7 cellular contexts compared by ENCODE assay signal in genomic region chr9:34456746-34457145, GRCh38. TPM values are rescaled to one million over a fixed set of nuclear protein-coding genes. Genes with fewer than 3 reads are reported as not detected.
DNase-seq lines count a peak whose midpoint lies in the region; ATAC-seq and TF ChIP-seq lines count a peak whose summit lies in the region.

No MANE protein-coding gene starts in this region.

- no peaks in the 10 kb centered on the region for H3K9me3 Mint-ChIP-seq in activated naive CD8-positive, alpha-beta T cell (ENCODE audit: low read depth)
- no peaks in the 10 kb centered on the region for H3K9me3 Mint-ChIP-seq in stimulated activated effector memory CD8-positive, alpha-beta T cell treated with anti-CD3 and anti-CD28 coated beads, Interleukin-12 subunit alpha, Interleukin-12 subunit beta, amount 100 ng/mL, for 72 hours

- in situ Hi-C loops in IMR-90 (cut with MboI; ENCODE audit: low sequenced_read_pairs): no loop called here

- H3K4me3 ChIP-seq in IMR-90 (ENCODE audit: insufficient read depth, low read depth, low read length) (peak overlapping the region; percentile 70), iPS-18a (ENCODE audit: low read length) (peak overlapping the region; percentile 84)

- H3K27me3 ChIP-seq in IMR-90 (ENCODE audit: control insufficient read depth, insufficient read depth, low read length): peaks cover 3% of the 10 kb centered on the region
- peaks cover 29% of the 10 kb centered on the region for H3K27me3 ChIP-seq in iPS-18a (ENCODE audit: control insufficient read depth, insufficient read depth, low read length)

- no peak overlapping the region for H2BK120ac ChIP-seq in IMR-90 (ENCODE audit: low read depth, low read length)

- H3K27ac ChIP-seq in IMR-90 (ENCODE audit: insufficient read depth, low read length) (peak overlapping the region; percentile 84), iPS-18a (ENCODE audit: low read length) (no peak overlapping the region)

- no peaks in the 10 kb centered on the region for H3K9me3 ChIP-seq in IMR-90 (ENCODE audit: control insufficient read depth, insufficient read depth, low read length)
- H3K9me3 ChIP-seq in iPS-18a (ENCODE audit: control insufficient read depth, low read depth, low read length): no peaks in the 10 kb centered on the region

- H3K36me3 ChIP-seq in IMR-90 (ENCODE audit: control insufficient read depth, insufficient read depth, low read length): no peaks in the 10 kb centered on the region
- H3K36me3 ChIP-seq in iPS-18a (ENCODE audit: control insufficient read depth, low read depth, low read length): no peaks in the 10 kb centered on the region

- DNase-seq in IMR-90: no peak
- DNase-seq in stimulated activated effector memory CD8-positive, alpha-beta T cell treated with anti-CD3 and anti-CD28 coated beads, Interleukin-12 subunit alpha, Interleukin-12 subunit beta, amount 100 ng/mL, for 72 hours (ENCODE audit: low spot score in 2 of 2): no peak
- no peak for DNase-seq in NCI-H2196 (lab: John Stamatoyannopoulos, UW; ENCODE audit: unreplicated experiment)

- H3K18ac ChIP-seq in IMR-90 (ENCODE audit: low read depth, low read length): peak overlapping the region; percentile 47; the same call in 1 of the 2 replicates

- H2BK20ac ChIP-seq in IMR-90 (ENCODE audit: low read depth, low read length): no peak overlapping the region

- CTCF ChIA-PET in IMR-90 (lab: Yijun Ruan, JAX): interaction anchor here (0.7 kb wide), 1 partner anchor 12 kb away, joined by 3 read pairs; no protein-coding TSS in a partner anchor

- H3K27ac Mint-ChIP-seq in activated naive CD8-positive, alpha-beta T cell: no peak overlapping the region
- no peak overlapping the region for H3K27ac Mint-ChIP-seq in stimulated activated effector memory CD8-positive, alpha-beta T cell treated with anti-CD3 and anti-CD28 coated beads, Interleukin-12 subunit alpha, Interleukin-12 subunit beta, amount 100 ng/mL, for 72 hours

- H3K9ac ChIP-seq in IMR-90 (ENCODE audit: low read depth, low read length): peak overlapping the region; percentile 94
- peak overlapping the region; percentile 65 for H3K9ac ChIP-seq in iPS-18a (ENCODE audit: low read length)

- H2AK5ac ChIP-seq in IMR-90 (ENCODE audit: low read depth, low read length): peak overlapping the region; percentile 88

- peaks cover 51% of the 10 kb centered on the region for H4K20me1 ChIP-seq in IMR-90 (ENCODE audit: insufficient read depth, low read length)

- intact Hi-C loops in IMR-90 (cut with micrococcal nuclease): no loop called here

- peak overlapping the region; percentile 95 for H3K4me2 ChIP-seq in IMR-90 (ENCODE audit: low read depth, low read length)

- H3K4me1 ChIP-seq in IMR-90 (ENCODE audit: control insufficient read depth, insufficient read depth, low read length) (peaks cover 5% of the 10 kb centered on the region), iPS-18a (ENCODE audit: control insufficient read depth, low read depth, low read length) (peaks cover 4% of the 10 kb centered on the region)

- no peak for TF ChIP-seq RAD21 in IMR-90 (IDR thresholded peaks at IDR 0.05; ENCODE audit: low read length)

- H4K5ac ChIP-seq in IMR-90 (ENCODE audit: low read depth, low read length): peak overlapping the region; percentile 68

- dilution Hi-C loops in IMR-90 (cut with HindIII; ENCODE audit: low sequenced_read_pairs, unreplicated experiment): no loop called here

- H4K8ac ChIP-seq in IMR-90 (ENCODE audit: low read depth in 2 of 2, low read length in 2 of 2): peak overlapping the region; percentile 68 to 78

- BruUV-seq in IMR-90 (replicated peaks; lab: Mats Ljungman, UMichigan): no TSS peak

- peaks cover 23 to 64% of the 10 kb centered on the region in 2 experiments for H3K79me1 ChIP-seq in IMR-90 (ENCODE audit: low read depth in 1 of 2, low read length in 2 of 2)

- POLR2A ChIA-PET in IMR-90 (lab: Charles Lee; ENCODE audit: unreplicated experiment): interaction anchor here (1.1 kb wide), 1 partner anchor 12 kb away, joined by 4 read pairs; no protein-coding TSS in a partner anchor

- H3K4ac ChIP-seq in IMR-90 (ENCODE audit: low read depth, low read length): peak overlapping the region; percentile 71

- no peak overlapping the region; the same call in 2 of the 3 replicates for H2BK15ac ChIP-seq in IMR-90 (ENCODE audit: low read depth, low read length)

- H3K4me1 Mint-ChIP-seq in activated naive CD8-positive, alpha-beta T cell (ENCODE audit: low read depth): peaks cover 44% of the 10 kb centered on the region
- H3K4me1 Mint-ChIP-seq in stimulated activated effector memory CD8-positive, alpha-beta T cell treated with anti-CD3 and anti-CD28 coated beads, Interleukin-12 subunit alpha, Interleukin-12 subunit beta, amount 100 ng/mL, for 72 hours: peaks cover 63% of the 10 kb centered on the region

- peak overlapping the region; percentile 45 for H3K14ac ChIP-seq in IMR-90 (replicated peaks; ENCODE audit: low read depth, low read length)

- no peak for TF ChIP-seq CTCF in IMR-90 (conservative IDR thresholded peaks at IDR 0.05; ENCODE audit: low read depth, low read length)

- no peaks in the 10 kb centered on the region for H3K27me3 Mint-ChIP-seq in activated naive CD8-positive, alpha-beta T cell

- peak overlapping the region; percentile 79 for H2BK5ac ChIP-seq in IMR-90 (ENCODE audit: low read depth, low read length, poor library complexity, severe bottlenecking)

- TF ChIP-seq POLR2A in IMR-90 (IDR thresholded peaks at IDR 0.05; ENCODE audit: low read depth, low read length): no peak

- ATAC-seq in IMR-90 (ENCODE audit: low read depth) (no peak), GM18498 (IDR thresholded peaks at IDR 0.05; ENCODE audit: unreplicated experiment) (no peak), GM18861 (IDR thresholded peaks at IDR 0.05; ENCODE audit: unreplicated experiment) (no peak)
- no peak for ATAC-seq in stimulated activated effector memory CD8-positive, alpha-beta T cell treated with anti-CD3 and anti-CD28 coated beads, Interleukin-12 subunit alpha, Interleukin-12 subunit beta, amount 100 ng/mL, for 72 hours

- H3K4me3 Mint-ChIP-seq in activated naive CD8-positive, alpha-beta T cell: peak overlapping the region; percentile 93
- peak overlapping the region; percentile 82 for H3K4me3 Mint-ChIP-seq in stimulated activated effector memory CD8-positive, alpha-beta T cell treated with anti-CD3 and anti-CD28 coated beads, Interleukin-12 subunit alpha, Interleukin-12 subunit beta, amount 100 ng/mL, for 72 hours

- peak overlapping the region; percentile 25; the same call in 1 of the 2 replicates for H4K91ac ChIP-seq in IMR-90 (ENCODE audit: insufficient read depth, low read depth, low read length)

- peaks cover 22% of the 10 kb centered on the region for H3K9me1 ChIP-seq in IMR-90 (ENCODE audit: insufficient read depth, low read length)

- H2AK9ac ChIP-seq in IMR-90 (replicated peaks; ENCODE audit: low read depth, low read length, poor library complexity): peak overlapping the region; percentile 78

- H2AFZ ChIP-seq in IMR-90 (replicated peaks; ENCODE audit: low read length, poor library complexity): peak overlapping the region; percentile 94

- H3K36me3 Mint-ChIP-seq in activated naive CD8-positive, alpha-beta T cell: peaks cover 5% of the 10 kb centered on the region
- peaks cover 18% of the 10 kb centered on the region for H3K36me3 Mint-ChIP-seq in stimulated activated effector memory CD8-positive, alpha-beta T cell treated with anti-CD3 and anti-CD28 coated beads, Interleukin-12 subunit alpha, Interleukin-12 subunit beta, amount 100 ng/mL, for 72 hours

- 0 out of 2 replicates have a peak overlapping the region, but pooled peaks have one; percentile 22 for H3K56ac ChIP-seq in IMR-90 (ENCODE audit: extremely low read depth, insufficient read depth, low read length)

- 33% methylated on average over 1 of the region's 4 CpGs; no CpG with 5 or more reads in 1 of the 2 experiments for WGBS in IMR-90 (ENCODE audit: extremely low coverage in 2 of 2, insufficient read length in 1 of 2), 2 experiments

- peak overlapping the region; percentile 10 for H3K23ac ChIP-seq in IMR-90 (ENCODE audit: low read depth, low read length)

TF ChIP-seq in IMR-90, 13 proteins besides CTCF, POLR2A, EP300 and RAD21:
- TF ChIP-seq FOS (IDR thresholded peaks at IDR 0.05; ENCODE audit: low read depth, low read length) (no peak), MXI1 (IDR thresholded peaks at IDR 0.05; ENCODE audit: borderline replicate concordance, low read depth, low read length) (no peak), ELK1 (IDR thresholded peaks at IDR 0.05; ENCODE audit: borderline replicate concordance, low read depth, low read length) (no peak), USF2 (IDR thresholded peaks at IDR 0.05; ENCODE audit: low read depth, low read length) (no peak), BHLHE40 (IDR thresholded peaks at IDR 0.05; ENCODE audit: low read depth, low read length) (no peak), CHD1 (IDR thresholded peaks at IDR 0.05; ENCODE audit: low read depth, low read length) (no peak), RFX5 (IDR thresholded peaks at IDR 0.05; ENCODE audit: low read depth, low read length) (no peak)

RNA-seq across cellular contexts. Expression of gene FAM219A, which starts 1.6 kb away (rescaled TPM):
- 4.8 and 5.6 TPM in 2 replicates for total RNA-seq in IMR-90 (2012; rRNA removed)
- polyA plus RNA-seq in IMR-90 (2012; rRNA removed): 20.1 and 20.8 TPM in 2 replicates
- 11.2 and 15.7 TPM in 2 replicates for polyA plus RNA-seq in IMR-90 (2012; cell fraction: cytosol; rRNA removed)
- polyA plus RNA-seq in IMR-90 (2012; cell fraction: nucleus; rRNA removed; ENCODE audit: low replicate concordance): 56.7 and 66.7 TPM in 2 replicates

RNA-seq across cellular contexts. Expression of gene DNAI1, which starts 1.9 kb away (rescaled TPM):
- total RNA-seq in IMR-90 (2012; rRNA removed): not detected in 2 replicates
- not detected in 2 replicates for polyA plus RNA-seq in IMR-90 (2012; rRNA removed)
- polyA plus RNA-seq in IMR-90 (2012; cell fraction: cytosol; rRNA removed): not detected in 2 replicates
- 0.06 TPM in 1 of 2 replicates, not detected in the other for polyA plus RNA-seq in IMR-90 (2012; cell fraction: nucleus; rRNA removed; ENCODE audit: low replicate concordance)
